16 cellular contexts compared by ENCODE assay signal in the genomic region with DNA sequence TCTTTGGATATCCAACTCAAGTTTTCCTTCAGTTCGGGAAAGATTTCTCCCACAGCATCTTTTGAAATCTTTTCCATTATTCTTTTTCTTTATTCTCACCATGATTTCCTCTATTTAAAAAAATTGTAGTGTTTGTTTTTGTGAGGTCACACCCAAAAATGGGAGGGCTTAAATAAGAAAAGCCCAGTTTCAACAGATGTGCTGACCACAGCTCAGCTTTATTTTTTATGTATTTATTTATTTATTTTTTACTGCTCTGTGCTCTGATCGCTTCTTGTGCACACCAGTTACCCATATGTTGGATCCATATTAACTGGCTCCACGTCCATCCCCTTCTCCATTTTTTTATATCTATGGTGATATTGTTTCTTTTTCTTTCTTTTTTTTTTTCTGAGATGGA.
"Had no signal": no experiment of that assay in that cellular context is flagged by ENCODE, and none has a peak within 500 bp of the region (broad histone marks: within the 10 kb centered on the region; RNA-seq: fewer than 3 reads in every experiment).

No MANE protein-coding gene starts in this region.

- H3K36me3 ChIP-seq: ovary had no signal

- H3K4me3 ChIP-seq: adrenal gland, coronary artery, esophagus muscularis mucosa, ovary, testis, upper lobe of left lung had no signal

- H3K4me1 Mint-ChIP-seq: activated naive CD4-positive, alpha-beta T cell treated with anti-CD3 and anti-CD28 coated beads, Interleukin-2, amount 50 U/mL, for 24 hours had no signal

- H3K36me3 Mint-ChIP-seq: activated CD8-positive, alpha-beta memory T cell treated with anti-CD3 and anti-CD28 coated beads, Interleukin-2, amount 10 ng/mL, durations not matched to agents 7 days and 5 days; activated naive CD4-positive, alpha-beta T cell treated with anti-CD3 and anti-CD28 coated beads, Interleukin-2, amount 50 U/mL, for 24 hours; T-cell had no signal

- H3K4me1 ChIP-seq: testis had no signal

- H3K27ac ChIP-seq: testis, upper lobe of left lung had no signal

- H3K4me3 Mint-ChIP-seq: activated CD8-positive, alpha-beta memory T cell treated with anti-CD3 and anti-CD28 coated beads, Interleukin-2, amount 10 ng/mL, durations not matched to agents 7 days and 5 days; activated naive CD4-positive, alpha-beta T cell treated with anti-CD3 and anti-CD28 coated beads, Interleukin-2, amount 50 U/mL, for 24 hours; nephron; stimulated activated naive CD8-positive, alpha-beta T cell treated with anti-CD3 and anti-CD28 coated beads, Interleukin-15, amount 100 ng/mL, for 72 hours; T-cell had no signal

- H3K9me3 Mint-ChIP-seq: activated naive CD4-positive, alpha-beta T cell treated with anti-CD3 and anti-CD28 coated beads, Interleukin-2, amount 50 U/mL, for 24 hours; nephron; stimulated activated naive CD8-positive, alpha-beta T cell treated with anti-CD3 and anti-CD28 coated beads, Interleukin-15, amount 100 ng/mL, for 72 hours; T-cell had no signal

- H3K27me3 ChIP-seq: adrenal gland, esophagus muscularis mucosa, ovary, testis, upper lobe of left lung had no signal

- ATAC-seq: activated CD8-positive, alpha-beta memory T cell treated with anti-CD3 and anti-CD28 coated beads, Interleukin-2, amount 10 ng/mL, durations not matched to agents 7 days and 5 days; sciatic nerve; stimulated activated naive CD8-positive, alpha-beta T cell treated with anti-CD3 and anti-CD28 coated beads, Interleukin-15, amount 100 ng/mL, for 72 hours; T-cell had no signal

- H3K9me3 ChIP-seq: adrenal gland, esophagus muscularis mucosa, ovary, testis, upper lobe of left lung had no signal

- DNase-seq: activated CD4-positive, alpha-beta T cell treated with anti-CD3 and anti-CD28 coated beads for 1 hour; activated CD4-positive, alpha-beta T cell treated with anti-CD3 and anti-CD28 coated beads, Interleukin-2, amount 50 U/mL, for 48 hours; activated CD8-positive, alpha-beta memory T cell treated with anti-CD3 and anti-CD28 coated beads, Interleukin-2, amount 10 ng/mL, durations not matched to agents 7 days and 5 days; activated T-cell treated with anti-CD3 and anti-CD28 coated beads, Interleukin-2, amount 50 U/mL, for 1 hour; adrenal gland; ovary; stimulated activated CD4-positive, alpha-beta T cell treated with anti-CD3 and anti-CD28 coated beads, Interleukin-1b, Interleukin-23, amount 100 ng/mL, for 48 hours; stimulated activated naive CD8-positive, alpha-beta T cell treated with anti-CD3 and anti-CD28 coated beads, Interleukin-15, amount 100 ng/mL, for 72 hours; T-cell; testis had no signal

- H3K27ac Mint-ChIP-seq: activated CD8-positive, alpha-beta memory T cell treated with anti-CD3 and anti-CD28 coated beads, Interleukin-2, amount 10 ng/mL, durations not matched to agents 7 days and 5 days; activated naive CD4-positive, alpha-beta T cell treated with anti-CD3 and anti-CD28 coated beads, Interleukin-2, amount 50 U/mL, for 24 hours; nephron; stimulated activated naive CD8-positive, alpha-beta T cell treated with anti-CD3 and anti-CD28 coated beads, Interleukin-15, amount 100 ng/mL, for 72 hours; T-cell had no signal
